In genomic region chr12:132942611-132943010, GRCh38 we compare ENCODE assay signal across 34 cellular contexts.
"Had no signal": no experiment of that assay in that cellular context is flagged by ENCODE, and none has a peak within 500 bp of the region (broad histone marks: within the 10 kb centered on the region; RNA-seq: fewer than 3 reads in every experiment).

No MANE protein-coding gene starts in this region.

- H3K27me3 Mint-ChIP-seq: activated CD4-positive, alpha-beta memory T cell treated with anti-CD3 and anti-CD28 coated beads, Interleukin-2, amount 10 ng/mL, durations not matched to agents 7 days and 5 days; activated CD8-positive, alpha-beta memory T cell treated with anti-CD3 and anti-CD28 coated beads, Interleukin-2, amount 10 ng/mL, durations not matched to agents 7 days and 5 days; activated naive CD4-positive, alpha-beta T cell treated with anti-CD3 and anti-CD28 coated beads, Interleukin-2, amount 10 ng/mL, durations not matched to agents 7 days and 5 days; activated naive CD8-positive, alpha-beta T cell; activated naive CD8-positive, alpha-beta T cell treated with anti-CD3 and anti-CD28 coated beads, Interleukin-2, amount 50 U/mL, for 24 hours had no signal

- H3K27ac Mint-ChIP-seq: activated CD4-positive, alpha-beta memory T cell treated with anti-CD3 and anti-CD28 coated beads, Interleukin-2, amount 10 ng/mL, durations not matched to agents 7 days and 5 days; activated CD8-positive, alpha-beta memory T cell treated with anti-CD3 and anti-CD28 coated beads, Interleukin-2, amount 10 ng/mL, durations not matched to agents 7 days and 5 days; activated naive CD4-positive, alpha-beta T cell treated with anti-CD3 and anti-CD28 coated beads, Interleukin-2, amount 10 ng/mL, durations not matched to agents 7 days and 5 days; activated naive CD8-positive, alpha-beta T cell; activated naive CD8-positive, alpha-beta T cell treated with anti-CD3 and anti-CD28 coated beads, Interleukin-2, amount 50 U/mL, for 24 hours had no signal

- DNase-seq: activated CD4-positive, alpha-beta memory T cell treated with anti-CD3 and anti-CD28 coated beads, Interleukin-2, amount 10 ng/mL, durations not matched to agents 7 days and 5 days; activated CD4-positive, alpha-beta T cell treated with anti-CD3 and anti-CD28 coated beads for 1 hour; activated CD4-positive, alpha-beta T cell treated with anti-CD3 and anti-CD28 coated beads for 48 hours; activated CD4-positive, CD25-positive, alpha-beta regulatory T cell; activated CD8-positive, alpha-beta memory T cell treated with anti-CD3 and anti-CD28 coated beads for 24 hours; activated CD8-positive, alpha-beta memory T cell treated with anti-CD3 and anti-CD28 coated beads, Interleukin-2, amount 10 ng/mL, durations not matched to agents 7 days and 5 days; activated CD8-positive, alpha-beta memory T cell treated with anti-CD3 and anti-CD28 coated beads, Interleukin-2, amount 50 U/mL, for 48 hours; activated effector memory CD4-positive, alpha-beta T cell treated with Interleukin-2 at 50 U/mL for 16 hours; activated naive CD4-positive, alpha-beta T cell treated with anti-CD3 and anti-CD28 coated beads, Interleukin-2, amount 10 ng/mL, durations not matched to agents 7 days and 5 days; activated naive CD8-positive, alpha-beta T cell treated with anti-CD3 and anti-CD28 coated beads, Interleukin-2, amount 50 U/mL, for 24 hours; activated T-cell treated with anti-CD3 and anti-CD28 coated beads, Interleukin-2, amount 50 U/mL, for 48 hours; amniotic stem cell; aorta; brain microvascular endothelial cell; KBM-7; NCI-H1048; NCI-H1105 treated with DMSO at 0.1 percent for 48 hours; NCI-H1436; NCI-H1694; NCI-H1930; NCI-H2081 treated with DMSO at 0.1 percent for 48 hours; NCI-H226; NCI-H524 treated with DMSO at 0.1 percent for 48 hours; PC-3; Peyer's patch; RPMI8226; SHP77 treated with DMSO at 0.1 percent for 48 hours; SW 1271; T-helper 1 cell; T-helper 2 cell; T-helper 9 cell; WERI-Rb-1 had no signal

- H3K4me1 Mint-ChIP-seq: activated CD4-positive, alpha-beta memory T cell treated with anti-CD3 and anti-CD28 coated beads, Interleukin-2, amount 10 ng/mL, durations not matched to agents 7 days and 5 days; activated CD8-positive, alpha-beta memory T cell treated with anti-CD3 and anti-CD28 coated beads, Interleukin-2, amount 10 ng/mL, durations not matched to agents 7 days and 5 days; activated naive CD4-positive, alpha-beta T cell treated with anti-CD3 and anti-CD28 coated beads, Interleukin-2, amount 10 ng/mL, durations not matched to agents 7 days and 5 days; activated naive CD8-positive, alpha-beta T cell treated with anti-CD3 and anti-CD28 coated beads, Interleukin-2, amount 50 U/mL, for 24 hours had no signal

- H3K4me3 ChIP-seq: cardiac muscle cell, Peyer's patch had no signal

- H3K27me3 ChIP-seq: brain microvascular endothelial cell, cardiac muscle cell, Peyer's patch had no signal

- H3K4me3 Mint-ChIP-seq: activated CD4-positive, alpha-beta memory T cell treated with anti-CD3 and anti-CD28 coated beads, Interleukin-2, amount 10 ng/mL, durations not matched to agents 7 days and 5 days; activated CD8-positive, alpha-beta memory T cell treated with anti-CD3 and anti-CD28 coated beads, Interleukin-2, amount 10 ng/mL, durations not matched to agents 7 days and 5 days; activated naive CD4-positive, alpha-beta T cell treated with anti-CD3 and anti-CD28 coated beads, Interleukin-2, amount 10 ng/mL, durations not matched to agents 7 days and 5 days; activated naive CD8-positive, alpha-beta T cell; activated naive CD8-positive, alpha-beta T cell treated with anti-CD3 and anti-CD28 coated beads, Interleukin-2, amount 50 U/mL, for 24 hours had no signal

- H3K27ac ChIP-seq: brain microvascular endothelial cell, cardiac muscle cell, Peyer's patch, WERI-Rb-1 had no signal

- H3K4me1 ChIP-seq: Peyer's patch had no signal
